In the genomic region with DNA sequence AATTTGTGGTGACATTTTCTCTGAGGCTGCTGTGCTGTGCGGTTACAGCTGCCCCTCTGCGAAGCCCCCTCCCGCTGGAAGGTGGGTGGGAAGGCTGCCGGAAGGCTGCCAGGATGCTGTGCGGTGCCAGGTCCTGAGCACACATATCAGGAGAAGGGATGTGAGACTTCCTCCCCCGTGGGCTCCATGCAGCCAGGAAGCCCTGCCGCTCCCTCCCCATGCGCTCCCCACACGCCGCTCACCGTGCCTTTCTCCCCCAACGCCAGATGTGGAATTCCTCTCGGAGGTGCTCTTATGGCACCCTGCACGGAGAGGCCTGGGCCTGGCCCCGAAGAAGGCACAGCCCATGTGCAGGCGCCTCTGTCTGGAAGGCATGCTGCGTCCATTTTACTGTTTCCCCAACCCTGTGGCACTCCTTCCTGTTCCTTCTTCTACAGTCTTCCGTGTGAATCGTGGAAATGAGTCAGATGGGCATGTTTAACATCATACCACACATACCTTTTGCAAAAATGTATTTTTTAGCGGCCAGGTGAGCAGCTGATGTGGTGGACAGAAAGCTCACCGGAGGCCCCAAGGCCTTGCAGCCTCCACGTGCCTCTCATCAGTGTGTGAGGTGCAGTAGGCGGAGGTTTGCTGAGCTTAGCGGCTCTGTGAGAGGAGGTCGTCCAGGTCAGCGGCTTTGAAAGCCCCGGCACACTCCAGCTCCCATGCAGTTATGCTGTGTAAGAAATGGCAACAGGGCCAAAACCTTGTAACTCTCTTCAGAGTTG, we compare ENCODE assay signal across 3 cellular contexts.
TF ChIP-seq lines count a peak whose summit lies in the region.

No MANE protein-coding gene starts in this region.

TF ChIP-seq in SK-N-SH, 30 proteins besides CTCF, POLR2A, EP300 and RAD21:
- TF ChIP-seq MXI1 (IDR thresholded peaks at IDR 0.05; ENCODE audit: low read depth, low read length) (no peak), SIN3A (IDR thresholded peaks at IDR 0.05; ENCODE audit: borderline replicate concordance, low read depth, low read length) (no peak), TEAD4 (IDR thresholded peaks at IDR 0.05; ENCODE audit: borderline replicate concordance, insufficient read depth) (no peak), NRF1 (IDR thresholded peaks at IDR 0.05; ENCODE audit: low read depth, low read length) (no peak)
- TF ChIP-seq, protein P1, sequence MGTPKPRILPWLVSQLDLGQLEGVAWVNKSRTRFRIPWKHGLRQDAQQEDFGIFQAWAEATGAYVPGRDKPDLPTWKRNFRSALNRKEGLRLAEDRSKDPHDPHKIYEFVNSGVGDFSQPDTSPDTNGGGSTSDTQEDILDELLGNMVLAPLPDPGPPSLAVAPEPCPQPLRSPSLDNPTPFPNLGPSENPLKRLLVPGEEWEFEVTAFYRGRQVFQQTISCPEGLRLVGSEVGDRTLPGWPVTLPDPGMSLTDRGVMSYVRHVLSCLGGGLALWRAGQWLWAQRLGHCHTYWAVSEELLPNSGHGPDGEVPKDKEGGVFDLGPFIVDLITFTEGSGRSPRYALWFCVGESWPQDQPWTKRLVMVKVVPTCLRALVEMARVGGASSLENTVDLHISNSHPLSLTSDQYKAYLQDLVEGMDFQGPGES (IDR thresholded peaks at IDR 0.05; ENCODE audit: low read depth, low read length): no peak

TF ChIP-seq in SK-N-SH treated with all-trans-retinoic acid at 6 μM for 48 hours, 23 proteins besides CTCF, POLR2A, EP300 and RAD21 (continues in another document):
- no peak for TF ChIP-seq ARNTL (CRISPR knock-in tag; IDR thresholded peaks at IDR 0.05; ENCODE audit: borderline replicate concordance, low read depth)
- no peak for TF ChIP-seq PATZ1 (CRISPR knock-in tag; IDR thresholded peaks at IDR 0.05; ENCODE audit: borderline replicate concordance)
- TF ChIP-seq ZNF8 (CRISPR knock-in tag; IDR thresholded peaks at IDR 0.05): no peak
- TF ChIP-seq ZFP3 (CRISPR knock-in tag; IDR thresholded peaks at IDR 0.05): no peak
- no peak for TF ChIP-seq ZNF565 (CRISPR knock-in tag; conservative IDR thresholded peaks at IDR 0.05; ENCODE audit: low read depth)
- TF ChIP-seq, protein P2, sequence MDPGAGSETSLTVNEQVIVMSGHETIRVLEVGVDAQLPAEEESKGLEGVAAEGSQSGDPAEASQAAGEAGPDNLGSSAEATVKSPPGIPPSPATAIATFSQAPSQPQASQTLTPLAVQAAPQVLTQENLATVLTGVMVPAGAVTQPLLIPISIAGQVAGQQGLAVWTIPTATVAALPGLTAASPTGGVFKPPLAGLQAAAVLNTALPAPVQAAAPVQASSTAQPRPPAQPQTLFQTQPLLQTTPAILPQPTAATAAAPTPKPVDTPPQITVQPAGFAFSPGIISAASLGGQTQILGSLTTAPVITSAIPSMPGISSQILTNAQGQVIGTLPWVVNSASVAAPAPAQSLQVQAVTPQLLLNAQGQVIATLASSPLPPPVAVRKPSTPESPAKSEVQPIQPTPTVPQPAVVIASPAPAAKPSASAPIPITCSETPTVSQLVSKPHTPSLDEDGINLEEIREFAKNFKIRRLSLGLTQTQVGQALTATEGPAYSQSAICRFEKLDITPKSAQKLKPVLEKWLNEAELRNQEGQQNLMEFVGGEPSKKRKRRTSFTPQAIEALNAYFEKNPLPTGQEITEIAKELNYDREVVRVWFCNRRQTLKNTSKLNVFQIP (CRISPR knock-in tag; IDR thresholded peaks at IDR 0.05; ENCODE audit: borderline replicate concordance, low read depth): no peak
- no peak for TF ChIP-seq RARB (CRISPR knock-in tag; IDR thresholded peaks at IDR 0.05)
- TF ChIP-seq ZFP30 (CRISPR knock-in tag; IDR thresholded peaks at IDR 0.05): no peak
- TF ChIP-seq ISL1 (CRISPR knock-in tag; IDR thresholded peaks at IDR 0.05): no peak
- no peak for TF ChIP-seq TCF4 (CRISPR knock-in tag; IDR thresholded peaks at IDR 0.05; ENCODE audit: borderline replicate concordance)
- no peak for TF ChIP-seq GLIS3 (CRISPR knock-in tag; IDR thresholded peaks at IDR 0.05)
- TF ChIP-seq, protein P3, sequence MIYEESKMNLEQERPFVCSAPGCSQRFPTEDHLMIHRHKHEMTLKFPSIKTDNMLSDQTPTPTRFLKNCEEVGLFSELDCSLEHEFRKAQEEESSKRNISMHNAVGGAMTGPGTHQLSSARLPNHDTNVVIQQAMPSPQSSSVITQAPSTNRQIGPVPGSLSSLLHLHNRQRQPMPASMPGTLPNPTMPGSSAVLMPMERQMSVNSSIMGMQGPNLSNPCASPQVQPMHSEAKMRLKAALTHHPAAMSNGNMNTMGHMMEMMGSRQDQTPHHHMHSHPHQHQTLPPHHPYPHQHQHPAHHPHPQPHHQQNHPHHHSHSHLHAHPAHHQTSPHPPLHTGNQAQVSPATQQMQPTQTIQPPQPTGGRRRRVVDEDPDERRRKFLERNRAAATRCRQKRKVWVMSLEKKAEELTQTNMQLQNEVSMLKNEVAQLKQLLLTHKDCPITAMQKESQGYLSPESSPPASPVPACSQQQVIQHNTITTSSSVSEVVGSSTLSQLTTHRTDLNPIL (CRISPR knock-in tag; IDR thresholded peaks at IDR 0.05; ENCODE audit: low read depth): no peak
- no peak for TF ChIP-seq ZNF70 (CRISPR knock-in tag; IDR thresholded peaks at IDR 0.05)
- TF ChIP-seq BACH2 (CRISPR knock-in tag; IDR thresholded peaks at IDR 0.05; ENCODE audit: borderline replicate concordance): no peak
- no peak for TF ChIP-seq CSDC2 (CRISPR knock-in tag; IDR thresholded peaks at IDR 0.05)
- TF ChIP-seq, protein P4, sequence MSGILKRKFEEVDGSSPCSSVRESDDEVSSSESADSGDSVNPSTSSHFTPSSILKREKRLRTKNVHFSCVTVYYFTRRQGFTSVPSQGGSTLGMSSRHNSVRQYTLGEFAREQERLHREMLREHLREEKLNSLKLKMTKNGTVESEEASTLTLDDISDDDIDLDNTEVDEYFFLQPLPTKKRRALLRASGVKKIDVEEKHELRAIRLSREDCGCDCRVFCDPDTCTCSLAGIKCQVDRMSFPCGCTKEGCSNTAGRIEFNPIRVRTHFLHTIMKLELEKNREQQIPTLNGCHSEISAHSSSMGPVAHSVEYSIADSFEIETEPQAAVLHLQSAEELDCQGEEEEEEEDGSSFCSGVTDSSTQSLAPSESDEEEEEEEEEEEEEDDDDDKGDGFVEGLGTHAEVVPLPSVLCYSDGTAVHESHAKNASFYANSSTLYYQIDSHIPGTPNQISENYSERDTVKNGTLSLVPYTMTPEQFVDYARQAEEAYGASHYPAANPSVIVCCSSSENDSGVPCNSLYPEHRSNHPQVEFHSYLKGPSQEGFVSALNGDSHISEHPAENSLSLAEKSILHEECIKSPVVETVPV (CRISPR knock-in tag; IDR thresholded peaks at IDR 0.05): no peak

TF ChIP-seq in H1, 55 proteins besides CTCF, POLR2A, EP300 and RAD21:
- TF ChIP-seq POU5F1 (IDR thresholded peaks at IDR 0.05; ENCODE audit: low read depth, low read length): no peak
- no peak for TF ChIP-seq HDAC6 (IDR thresholded peaks at IDR 0.05; ENCODE audit: low read depth, low read length)
- TF ChIP-seq CREB1 (IDR thresholded peaks at IDR 0.05): no peak
- TF ChIP-seq BRCA1 (IDR thresholded peaks at IDR 0.05; ENCODE audit: low read depth, low read length): no peak
- TF ChIP-seq, protein P5, sequence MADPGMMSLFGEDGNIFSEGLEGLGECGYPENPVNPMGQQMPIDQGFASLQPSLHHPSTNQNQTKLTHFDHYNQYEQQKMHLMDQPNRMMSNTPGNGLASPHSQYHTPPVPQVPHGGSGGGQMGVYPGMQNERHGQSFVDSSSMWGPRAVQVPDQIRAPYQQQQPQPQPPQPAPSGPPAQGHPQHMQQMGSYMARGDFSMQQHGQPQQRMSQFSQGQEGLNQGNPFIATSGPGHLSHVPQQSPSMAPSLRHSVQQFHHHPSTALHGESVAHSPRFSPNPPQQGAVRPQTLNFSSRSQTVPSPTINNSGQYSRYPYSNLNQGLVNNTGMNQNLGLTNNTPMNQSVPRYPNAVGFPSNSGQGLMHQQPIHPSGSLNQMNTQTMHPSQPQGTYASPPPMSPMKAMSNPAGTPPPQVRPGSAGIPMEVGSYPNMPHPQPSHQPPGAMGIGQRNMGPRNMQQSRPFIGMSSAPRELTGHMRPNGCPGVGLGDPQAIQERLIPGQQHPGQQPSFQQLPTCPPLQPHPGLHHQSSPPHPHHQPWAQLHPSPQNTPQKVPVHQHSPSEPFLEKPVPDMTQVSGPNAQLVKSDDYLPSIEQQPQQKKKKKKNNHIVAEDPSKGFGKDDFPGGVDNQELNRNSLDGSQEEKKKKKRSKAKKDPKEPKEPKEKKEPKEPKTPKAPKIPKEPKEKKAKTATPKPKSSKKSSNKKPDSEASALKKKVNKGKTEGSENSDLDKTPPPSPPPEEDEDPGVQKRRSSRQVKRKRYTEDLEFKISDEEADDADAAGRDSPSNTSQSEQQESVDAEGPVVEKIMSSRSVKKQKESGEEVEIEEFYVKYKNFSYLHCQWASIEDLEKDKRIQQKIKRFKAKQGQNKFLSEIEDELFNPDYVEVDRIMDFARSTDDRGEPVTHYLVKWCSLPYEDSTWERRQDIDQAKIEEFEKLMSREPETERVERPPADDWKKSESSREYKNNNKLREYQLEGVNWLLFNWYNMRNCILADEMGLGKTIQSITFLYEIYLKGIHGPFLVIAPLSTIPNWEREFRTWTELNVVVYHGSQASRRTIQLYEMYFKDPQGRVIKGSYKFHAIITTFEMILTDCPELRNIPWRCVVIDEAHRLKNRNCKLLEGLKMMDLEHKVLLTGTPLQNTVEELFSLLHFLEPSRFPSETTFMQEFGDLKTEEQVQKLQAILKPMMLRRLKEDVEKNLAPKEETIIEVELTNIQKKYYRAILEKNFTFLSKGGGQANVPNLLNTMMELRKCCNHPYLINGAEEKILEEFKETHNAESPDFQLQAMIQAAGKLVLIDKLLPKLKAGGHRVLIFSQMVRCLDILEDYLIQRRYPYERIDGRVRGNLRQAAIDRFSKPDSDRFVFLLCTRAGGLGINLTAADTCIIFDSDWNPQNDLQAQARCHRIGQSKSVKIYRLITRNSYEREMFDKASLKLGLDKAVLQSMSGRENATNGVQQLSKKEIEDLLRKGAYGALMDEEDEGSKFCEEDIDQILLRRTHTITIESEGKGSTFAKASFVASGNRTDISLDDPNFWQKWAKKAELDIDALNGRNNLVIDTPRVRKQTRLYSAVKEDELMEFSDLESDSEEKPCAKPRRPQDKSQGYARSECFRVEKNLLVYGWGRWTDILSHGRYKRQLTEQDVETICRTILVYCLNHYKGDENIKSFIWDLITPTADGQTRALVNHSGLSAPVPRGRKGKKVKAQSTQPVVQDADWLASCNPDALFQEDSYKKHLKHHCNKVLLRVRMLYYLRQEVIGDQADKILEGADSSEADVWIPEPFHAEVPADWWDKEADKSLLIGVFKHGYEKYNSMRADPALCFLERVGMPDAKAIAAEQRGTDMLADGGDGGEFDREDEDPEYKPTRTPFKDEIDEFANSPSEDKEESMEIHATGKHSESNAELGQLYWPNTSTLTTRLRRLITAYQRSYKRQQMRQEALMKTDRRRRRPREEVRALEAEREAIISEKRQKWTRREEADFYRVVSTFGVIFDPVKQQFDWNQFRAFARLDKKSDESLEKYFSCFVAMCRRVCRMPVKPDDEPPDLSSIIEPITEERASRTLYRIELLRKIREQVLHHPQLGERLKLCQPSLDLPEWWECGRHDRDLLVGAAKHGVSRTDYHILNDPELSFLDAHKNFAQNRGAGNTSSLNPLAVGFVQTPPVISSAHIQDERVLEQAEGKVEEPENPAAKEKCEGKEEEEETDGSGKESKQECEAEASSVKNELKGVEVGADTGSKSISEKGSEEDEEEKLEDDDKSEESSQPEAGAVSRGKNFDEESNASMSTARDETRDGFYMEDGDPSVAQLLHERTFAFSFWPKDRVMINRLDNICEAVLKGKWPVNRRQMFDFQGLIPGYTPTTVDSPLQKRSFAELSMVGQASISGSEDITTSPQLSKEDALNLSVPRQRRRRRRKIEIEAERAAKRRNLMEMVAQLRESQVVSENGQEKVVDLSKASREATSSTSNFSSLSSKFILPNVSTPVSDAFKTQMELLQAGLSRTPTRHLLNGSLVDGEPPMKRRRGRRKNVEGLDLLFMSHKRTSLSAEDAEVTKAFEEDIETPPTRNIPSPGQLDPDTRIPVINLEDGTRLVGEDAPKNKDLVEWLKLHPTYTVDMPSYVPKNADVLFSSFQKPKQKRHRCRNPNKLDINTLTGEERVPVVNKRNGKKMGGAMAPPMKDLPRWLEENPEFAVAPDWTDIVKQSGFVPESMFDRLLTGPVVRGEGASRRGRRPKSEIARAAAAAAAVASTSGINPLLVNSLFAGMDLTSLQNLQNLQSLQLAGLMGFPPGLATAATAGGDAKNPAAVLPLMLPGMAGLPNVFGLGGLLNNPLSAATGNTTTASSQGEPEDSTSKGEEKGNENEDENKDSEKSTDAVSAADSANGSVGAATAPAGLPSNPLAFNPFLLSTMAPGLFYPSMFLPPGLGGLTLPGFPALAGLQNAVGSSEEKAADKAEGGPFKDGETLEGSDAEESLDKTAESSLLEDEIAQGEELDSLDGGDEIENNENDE (IDR thresholded peaks at IDR 0.05; ENCODE audit: insufficient replicate concordance, low read length): no peak
- TF ChIP-seq NANOG (IDR thresholded peaks at IDR 0.05; ENCODE audit: insufficient read depth, low read depth, low read length, poor library complexity, severe bottlenecking): no peak
- TF ChIP-seq ATF2 (IDR thresholded peaks at IDR 0.05; ENCODE audit: low read length): no peak
- TF ChIP-seq, protein P6, sequence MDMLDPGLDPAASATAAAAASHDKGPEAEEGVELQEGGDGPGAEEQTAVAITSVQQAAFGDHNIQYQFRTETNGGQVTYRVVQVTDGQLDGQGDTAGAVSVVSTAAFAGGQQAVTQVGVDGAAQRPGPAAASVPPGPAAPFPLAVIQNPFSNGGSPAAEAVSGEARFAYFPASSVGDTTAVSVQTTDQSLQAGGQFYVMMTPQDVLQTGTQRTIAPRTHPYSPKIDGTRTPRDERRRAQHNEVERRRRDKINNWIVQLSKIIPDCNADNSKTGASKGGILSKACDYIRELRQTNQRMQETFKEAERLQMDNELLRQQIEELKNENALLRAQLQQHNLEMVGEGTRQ (IDR thresholded peaks at IDR 0.05; ENCODE audit: low read length): no peak
- no peak for TF ChIP-seq CHD2 (IDR thresholded peaks at IDR 0.05; ENCODE audit: low read length)
- no peak for TF ChIP-seq RNF2 (IDR thresholded peaks at IDR 0.05; ENCODE audit: borderline replicate concordance, low read depth, low read length, missing control alignments, poor library complexity, severe bottlenecking)
- no peak for TF ChIP-seq KDM4A (IDR thresholded peaks at IDR 0.05; ENCODE audit: low read depth, low read length, severe bottlenecking)
- TF ChIP-seq TAF1 (IDR thresholded peaks at IDR 0.05; ENCODE audit: low read depth, low read length): no peak
- TF ChIP-seq YY1 (IDR thresholded peaks at IDR 0.05; ENCODE audit: low read depth, low read length): no peak
- TF ChIP-seq SAP30 (IDR thresholded peaks at IDR 0.05; ENCODE audit: insufficient read depth, insufficient replicate concordance, low read length): no peak
- no peak for TF ChIP-seq CEBPB (IDR thresholded peaks at IDR 0.05; ENCODE audit: low read depth, low read length)
- TF ChIP-seq TAF7 (optimal IDR thresholded peaks at IDR 0.05; ENCODE audit: borderline replicate concordance, low read depth, low read length): no peak
- TF ChIP-seq SP4 (IDR thresholded peaks at IDR 0.05; ENCODE audit: low read length): no peak
- no peak for TF ChIP-seq SIRT6 (IDR thresholded peaks at IDR 0.05; ENCODE audit: low read length)
- TF ChIP-seq RFX5 (IDR thresholded peaks at IDR 0.05; ENCODE audit: borderline replicate concordance, low read depth, low read length): no peak
- TF ChIP-seq, protein P7, sequence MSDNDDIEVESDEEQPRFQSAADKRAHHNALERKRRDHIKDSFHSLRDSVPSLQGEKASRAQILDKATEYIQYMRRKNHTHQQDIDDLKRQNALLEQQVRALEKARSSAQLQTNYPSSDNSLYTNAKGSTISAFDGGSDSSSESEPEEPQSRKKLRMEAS (IDR thresholded peaks at IDR 0.05): no peak
